In genomic region chr11:83685730-83686129, GRCh38 we compare ENCODE assay signal across 24 cellular contexts.
A peak's percentile ranks its signal among the peaks of the same experiment; 100 is the strongest.
DNase-seq lines count a peak whose midpoint lies in the region; ATAC-seq, FAIRE-seq and TF ChIP-seq lines count a peak whose summit lies in the region.
"Had no signal": no experiment of that assay in that cellular context is flagged by ENCODE, and none has a peak within 500 bp of the region (broad histone marks: within the 10 kb centered on the region; RNA-seq: fewer than 3 reads in every experiment).

No MANE protein-coding gene starts in this region.

- H4K91ac ChIP-seq in H1 (replicated peaks; ENCODE audit: insufficient read length, low read length), result no peak overlapping the region
- no peak overlapping the region for H4K91ac ChIP-seq in neuronal stem cell (ENCODE audit: low read depth, low read length, poor library complexity)

- POLR2A ChIA-PET in A673 (lab: Charles Lee; ENCODE audit: low non-redundant PET) (interaction anchor here (0.7 kb wide), 1 partner anchor 116 kb away, joined by 3 read pairs; no protein-coding TSS in a partner anchor), H1 (lab: Charles Lee; ENCODE audit: partially characterized antibody) (no interaction called here)

- no peak overlapping the region for H3K56ac ChIP-seq in H1 (replicated peaks; ENCODE audit: insufficient read length, low read depth, low read length)
- H3K56ac ChIP-seq in mesendoderm (ENCODE audit: low read length), result no peak overlapping the region

- no peak overlapping the region for H3K18ac ChIP-seq in H1 (ENCODE audit: extremely low read depth, low read length)
- H3K18ac ChIP-seq in mesendoderm (ENCODE audit: low read length), result peak overlapping the region; percentile 60
- H3K18ac ChIP-seq in neuronal stem cell (ENCODE audit: low read length), result no peak overlapping the region

- ATAC-seq in GM19035 (IDR thresholded peaks at IDR 0.05; ENCODE audit: unreplicated experiment), result no peak
- no peak for ATAC-seq in activated CD8-positive, alpha-beta memory T cell treated with anti-CD3 and anti-CD28 coated beads, Interleukin-2, amount 10 ng/mL, durations not matched to agents 7 days and 5 days
- ATAC-seq: A549 had no signal

- H3K9me3 ChIP-seq in A673 (ENCODE audit: low read depth, low read length, poor library complexity, severe bottlenecking) (no peaks in the 10 kb centered on the region), H1 (ENCODE audit: insufficient read depth in 2 of 2, low read depth in 1 of 2, low read length in 1 of 2) (no peaks in the 10 kb centered on the region), neuronal stem cell (replicated peaks in 1 of 2; ENCODE audit: control insufficient read depth in 2 of 2, insufficient read depth in 1 of 2, low read depth in 1 of 2, low read length in 2 of 2) (no peaks in the 10 kb centered on the region)
- H3K9me3 ChIP-seq: A549, BE2C, BLaER1 had no signal

- FAIRE-seq in H1 (lab: Jason Lieb, UNC), result no peak
- FAIRE-seq: A549, D721Med, G401.6 had no signal

- H4K5ac ChIP-seq in H1 (ENCODE audit: insufficient read length, low read depth, low read length), result no peak overlapping the region
- no peak overlapping the region for H4K5ac ChIP-seq in mesendoderm (ENCODE audit: low read length)

- H3K27me3 Mint-ChIP-seq in activated CD8-positive, alpha-beta memory T cell treated with anti-CD3 and anti-CD28 coated beads, Interleukin-2, amount 10 ng/mL, durations not matched to agents 7 days and 5 days, result no peaks in the 10 kb centered on the region

- TF ChIP-seq EP300 in H1 (IDR thresholded peaks at IDR 0.05; ENCODE audit: borderline replicate concordance in 1 of 2, low read depth in 2 of 2, low read length in 2 of 2), result no peak

- no peak overlapping the region for H3K4me3 Mint-ChIP-seq in activated CD8-positive, alpha-beta memory T cell treated with anti-CD3 and anti-CD28 coated beads, Interleukin-2, amount 10 ng/mL, durations not matched to agents 7 days and 5 days
- H3K4me3 Mint-ChIP-seq: CD14-positive monocyte; CD4-positive, alpha-beta memory T cell; CD8-positive, alpha-beta memory T cell had no signal

- TF ChIP-seq POLR2A in H1 (IDR thresholded peaks at IDR 0.05; ENCODE audit: control extremely low read depth in 1 of 2, low read depth in 2 of 2, low read length in 2 of 2), result no peak

- no peak overlapping the region for H3K4me2 ChIP-seq in H1 (ENCODE audit: insufficient read depth in 1 of 2, low read depth in 2 of 2, low read length in 2 of 2)
- H3K4me2 ChIP-seq in mesendoderm (ENCODE audit: low read length), result no peak overlapping the region
- H3K4me2 ChIP-seq in neuronal stem cell (ENCODE audit: insufficient read depth, low read length, poor library complexity, severe bottlenecking), result no peak overlapping the region
- H3K4me2 ChIP-seq: A549, BLaER1 had no signal

- no peak overlapping the region for H3K27ac Mint-ChIP-seq in activated CD8-positive, alpha-beta memory T cell treated with anti-CD3 and anti-CD28 coated beads, Interleukin-2, amount 10 ng/mL, durations not matched to agents 7 days and 5 days
- H3K27ac Mint-ChIP-seq: CD14-positive monocyte; CD4-positive, alpha-beta memory T cell; CD8-positive, alpha-beta memory T cell had no signal

- H3K27me3 ChIP-seq in A673 (replicated peaks; ENCODE audit: insufficient read depth, low read depth, low read length, poor library complexity) (no peaks in the 10 kb centered on the region), H1 (replicated peaks in 1 of 4; ENCODE audit: control insufficient read depth in 3 of 4, extremely low read depth in 1 of 4, insufficient read depth in 3 of 4, low read length in 3 of 4) (no peaks in the 10 kb centered on the region), mesendoderm (ENCODE audit: insufficient read depth, low read length, poor library complexity) (no peaks in the 10 kb centered on the region), neuronal stem cell (ENCODE audit: control insufficient read depth in 3 of 3, insufficient read depth in 3 of 3, low read depth in 1 of 3, low read length in 3 of 3) (no peaks in the 10 kb centered on the region)
- H3K27me3 ChIP-seq: BE2C, BLaER1 had no signal

- H2BK120ac ChIP-seq in H1 (replicated peaks; ENCODE audit: low read depth, low read length) (no peak overlapping the region), mesendoderm (ENCODE audit: low read depth, low read length) (no peak overlapping the region), neuronal stem cell (ENCODE audit: low read depth, low read length) (no peak overlapping the region)

- H3K27ac ChIP-seq in A673 (ENCODE audit: low read depth, low read length, poor library complexity, severe bottlenecking), result peak overlapping the region; percentile 25
- no peak overlapping the region for H3K27ac ChIP-seq in H1 (ENCODE audit: low read depth, low read length)
- no peak overlapping the region for H3K27ac ChIP-seq in mesendoderm (ENCODE audit: low read depth, low read length)
- H3K27ac ChIP-seq in neuronal stem cell (replicated peaks; ENCODE audit: low read length), result no peak overlapping the region
- H3K27ac ChIP-seq: 22Rv1, A549, BLaER1 had no signal

- H2BK5ac ChIP-seq in H1 (ENCODE audit: low read depth, low read length) (no peak overlapping the region), mesendoderm (ENCODE audit: low read length) (no peak overlapping the region), neuronal stem cell (ENCODE audit: low read length) (no peak overlapping the region)

- H3K14ac ChIP-seq in H1 (ENCODE audit: insufficient read length) (no peak overlapping the region), neuronal stem cell (ENCODE audit: low read length) (no peak overlapping the region)

- H4K20me1 ChIP-seq in H1 (replicated peaks in 1 of 2; ENCODE audit: control insufficient read depth in 1 of 2, insufficient read depth in 2 of 2, low read length in 2 of 2), result no peaks in the 10 kb centered on the region
- H4K20me1 ChIP-seq: BLaER1 had no signal

- H3K36me3 Mint-ChIP-seq in activated CD8-positive, alpha-beta memory T cell treated with anti-CD3 and anti-CD28 coated beads, Interleukin-2, amount 10 ng/mL, durations not matched to agents 7 days and 5 days, result no peaks in the 10 kb centered on the region
- H3K36me3 Mint-ChIP-seq: CD14-positive monocyte; CD4-positive, alpha-beta memory T cell; CD4-positive, CD25-positive, alpha-beta regulatory T cell; CD8-positive, alpha-beta memory T cell had no signal

- intact Hi-C loops in A673 (cut with micrococcal nuclease; ENCODE audit: unreplicated experiment), result no loop called here

- TF ChIP-seq RAD21 in H1 (IDR thresholded peaks at IDR 0.05 in 1 of 2, conservative IDR thresholded peaks at IDR 0.05 in 1 of 2; ENCODE audit: low read depth in 2 of 2, low read length in 2 of 2), result no peak

- CTCF ChIA-PET in A673 (lab: Charles Lee) (no interaction called here), H1 (lab: Charles Lee; ENCODE audit: partially characterized antibody) (interaction anchor here (1.3 kb wide), 1 partner anchor 10 kb away, joined by 3 read pairs; no protein-coding TSS in a partner anchor)
- CTCF ChIA-PET in activated CD8-positive, alpha-beta memory T cell treated with anti-CD3 and anti-CD28 coated beads, Interleukin-2, amount 10 ng/mL, durations not matched to agents 7 days and 5 days (lab: Charles Lee), result no interaction called here

- H3K79me2 ChIP-seq in H1 (ENCODE audit: control insufficient read depth in 1 of 2, insufficient read depth in 2 of 2, low read length in 2 of 2) (no peaks in the 10 kb centered on the region), mesendoderm (ENCODE audit: control insufficient read depth, insufficient read depth, low read length) (no peaks in the 10 kb centered on the region)

- no peak overlapping the region for H4K8ac ChIP-seq in H1 (ENCODE audit: extremely low read depth, insufficient read depth, low read length)
- no peak overlapping the region for H4K8ac ChIP-seq in mesendoderm (ENCODE audit: low read depth, low read length)
- no peak overlapping the region for H4K8ac ChIP-seq in neuronal stem cell (ENCODE audit: low read depth, low read length)

- no peak overlapping the region for H2BK15ac ChIP-seq in H1 (ENCODE audit: low read length)
- no peak overlapping the region for H2BK15ac ChIP-seq in mesendoderm (replicated peaks; ENCODE audit: low read depth)
- no peak overlapping the region for H2BK15ac ChIP-seq in neuronal stem cell (ENCODE audit: low read length)

- H2BK20ac ChIP-seq in H1 (ENCODE audit: low read length), result no peak overlapping the region

- H2AK5ac ChIP-seq in H1 (ENCODE audit: low read depth, low read length) (no peak overlapping the region), mesendoderm (ENCODE audit: low read length) (no peak overlapping the region), neuronal stem cell (ENCODE audit: low read depth, low read length) (no peak overlapping the region)

- no peaks in the 10 kb centered on the region for H3K9me3 Mint-ChIP-seq in activated CD8-positive, alpha-beta memory T cell treated with anti-CD3 and anti-CD28 coated beads, Interleukin-2, amount 10 ng/mL, durations not matched to agents 7 days and 5 days (ENCODE audit: low read depth)

- H2BK12ac ChIP-seq in H1 (ENCODE audit: low read depth, low read length), result no peak overlapping the region
- H2BK12ac ChIP-seq in neuronal stem cell (ENCODE audit: low read length), result no peak overlapping the region

- no peaks in the 10 kb centered on the region for H3K79me1 ChIP-seq in H1 (ENCODE audit: low read depth, low read length)
- H3K79me1 ChIP-seq in mesendoderm (ENCODE audit: low read length), result no peaks in the 10 kb centered on the region
- no peaks in the 10 kb centered on the region for H3K79me1 ChIP-seq in neuronal stem cell (ENCODE audit: low read depth, low read length)

- H3K9ac ChIP-seq in H1 (replicated peaks in 1 of 4; ENCODE audit: extremely low read depth in 1 of 4, low read depth in 3 of 4, low read length in 3 of 4) (no peak overlapping the region), mesendoderm (ENCODE audit: low read length) (no peak overlapping the region), neuronal stem cell (ENCODE audit: low read depth, low read length, poor library complexity) (no peak overlapping the region)
- H3K9ac ChIP-seq: BLaER1 had no signal

- TF ChIP-seq CTCF in A673 (conservative IDR thresholded peaks at IDR 0.05; ENCODE audit: low read depth, low read length), result no peak
- no peak for TF ChIP-seq CTCF in H1 (IDR thresholded peaks at IDR 0.05; ENCODE audit: control extremely low read depth in 1 of 3, insufficient read depth in 1 of 3, low read depth in 1 of 3, low read length in 3 of 3)

- no peak overlapping the region for H2AFZ ChIP-seq in H1 (ENCODE audit: low read length)
- peak overlapping the region; percentile 24 for H2AFZ ChIP-seq in neuronal stem cell (ENCODE audit: low read length)

- no peaks in the 10 kb centered on the region for H3K4me1 Mint-ChIP-seq in activated CD8-positive, alpha-beta memory T cell treated with anti-CD3 and anti-CD28 coated beads, Interleukin-2, amount 10 ng/mL, durations not matched to agents 7 days and 5 days
- H3K4me1 Mint-ChIP-seq: CD14-positive monocyte; CD4-positive, alpha-beta memory T cell; CD4-positive, CD25-positive, alpha-beta regulatory T cell; CD8-positive, alpha-beta memory T cell had no signal

- H3K36me3 ChIP-seq in A673 (ENCODE audit: insufficient read depth, low read length, poor library complexity, severe bottlenecking), result peaks cover 26% of the 10 kb centered on the region
- no peaks in the 10 kb centered on the region for H3K36me3 ChIP-seq in H1 (ENCODE audit: control insufficient read depth in 2 of 4, insufficient read depth in 4 of 4, low read length in 3 of 4)
- no peaks in the 10 kb centered on the region for H3K36me3 ChIP-seq in mesendoderm (ENCODE audit: control insufficient read depth, insufficient read depth, low read length)
- no peaks in the 10 kb centered on the region for H3K36me3 ChIP-seq in neuronal stem cell (replicated peaks in 1 of 2; ENCODE audit: control insufficient read depth in 2 of 2, insufficient read depth in 2 of 2, low read length in 2 of 2)
- H3K36me3 ChIP-seq: BE2C, BLaER1 had no signal

- DNase-seq in A673 (ENCODE audit: low spot score) (no peak), H1 (ENCODE audit: low read depth in 1 of 2, low spot score in 2 of 2) (no peak), mesendoderm (no peak), neuronal stem cell (ENCODE audit: low spot score) (no peak)
- no peak for DNase-seq in stimulated activated CD4-positive, alpha-beta T cell treated with anti-CD3 and anti-CD28 coated beads, Interleukin-4, amount 100 ng/mL, for 24 hours
- no peak for DNase-seq in stimulated activated CD4-positive, alpha-beta T cell treated with anti-CD3 and anti-CD28 coated beads, Interleukin-12 subunit alpha, Interleukin-12 subunit beta, amount 100 ng/mL, for 4 hours
- no peak for DNase-seq in activated CD8-positive, alpha-beta memory T cell treated with anti-CD3 and anti-CD28 coated beads, Interleukin-2, amount 10 ng/mL, durations not matched to agents 7 days and 5 days
- DNase-seq: ACHN; BE2C; C1 segment of cervical spinal cord; Calu3; CD4-positive, alpha-beta memory T cell; CD4-positive, CD25-positive, alpha-beta regulatory T cell; CD8-positive, alpha-beta memory T cell; COR-L47; DMS79 treated with DMSO at 0.1 percent for 48 hours; GF-D8 had no signal

- no peak overlapping the region for H3K4ac ChIP-seq in H1 (replicated peaks; ENCODE audit: insufficient read length, low read depth, low read length)
- H3K4ac ChIP-seq in mesendoderm (ENCODE audit: low read depth, low read length), result no peak overlapping the region
- H3K4ac ChIP-seq in neuronal stem cell (ENCODE audit: low read length), result no peak overlapping the region

- no peaks in the 10 kb centered on the region for H3K23me2 ChIP-seq in H1 (ENCODE audit: low read depth, low read length)

- H3K23ac ChIP-seq in H1 (ENCODE audit: insufficient read length) (no peak overlapping the region), mesendoderm (ENCODE audit: low read length) (no peak overlapping the region), neuronal stem cell (ENCODE audit: low read depth, low read length, poor library complexity) (no peak overlapping the region)

- 94% methylated on average over 2 of the region's 2 CpGs; no CpG with 5 or more reads in 1 of the 2 experiments for WGBS in H1 (ENCODE audit: extremely low coverage in 1 of 2, insufficient coverage in 1 of 2, insufficient read length in 1 of 2, insufficient replicate concordance in 2 of 2, low coverage in 1 of 2, low lambda C conversion rate in 2 of 2, missing lambda C conversion rate in 1 of 2), 2 experiments
- no CpG with 5 or more reads among the region's 2 CpGs for WGBS in mesendoderm (ENCODE audit: extremely low coverage, insufficient coverage, low lambda C conversion rate)
- WGBS in neuronal stem cell (ENCODE audit: extremely low coverage in 2 of 2, insufficient read length in 2 of 2, insufficient replicate concordance in 1 of 2), 2 donors, result no CpG with 5 or more reads among the region's 2 CpGs

- no peak overlapping the region for H3K4me3 ChIP-seq in A673 (ENCODE audit: low read depth, low read length, poor library complexity, severe bottlenecking)
- H3K4me3 ChIP-seq in H1 (ENCODE audit: extremely low read depth in 1 of 4, insufficient read depth in 2 of 4, low read depth in 3 of 4, low read length in 4 of 4), result no peak overlapping the region
- H3K4me3 ChIP-seq in mesendoderm (ENCODE audit: low read length), result no peak overlapping the region
- H3K4me3 ChIP-seq in neuronal stem cell (ENCODE audit: low read length in 2 of 2), result no peak overlapping the region
- H3K4me3 ChIP-seq: A549, BLaER1 had no signal

- no TSS peak for BruUV-seq in A673 (replicated peaks; lab: Mats Ljungman, UMichigan)

- peaks cover 63% of the 10 kb centered on the region for H3K4me1 ChIP-seq in A673 (ENCODE audit: insufficient read depth, low read length, poor library complexity, severe bottlenecking)
- peaks cover 0 to 9% (median 5%) of the 10 kb centered on the region in 4 experiments; a peak in 3 of 7 replicates for H3K4me1 ChIP-seq in H1 (replicated peaks in 1 of 4; ENCODE audit: control insufficient read depth in 3 of 4, insufficient read depth in 4 of 4, low read length in 3 of 4)
- peaks cover 21% of the 10 kb centered on the region for H3K4me1 ChIP-seq in mesendoderm (ENCODE audit: control insufficient read depth, low read depth, low read length)
- peaks cover 14 to 18% of the 10 kb centered on the region in 2 donors for H3K4me1 ChIP-seq in neuronal stem cell (ENCODE audit: control insufficient read depth in 2 of 2, insufficient read depth in 1 of 2, low read depth in 1 of 2, low read length in 2 of 2)
- H3K4me1 ChIP-seq: A549, BE2C, BLaER1 had no signal
